In genomic region chr22:29636751-29637150, GRCh38 we compare ENCODE assay signal across 25 cellular contexts.
"Had no signal": no experiment of that assay in that cellular context is flagged by ENCODE, and none has a peak within 500 bp of the region (broad histone marks: within the 10 kb centered on the region; RNA-seq: fewer than 3 reads in every experiment).

No MANE protein-coding gene starts in this region.

- ATAC-seq: activated CD4-positive, CD25-positive, alpha-beta regulatory T cell treated with anti-CD3 and anti-CD28 coated beads, Interleukin-2, amount 50 U/mL, for 24 hours; activated naive CD4-positive, alpha-beta T cell treated with anti-CD3 and anti-CD28 coated beads, Interleukin-2, amount 50 U/mL, for 72 hours; effector memory CD8-positive, alpha-beta T cell; gastrocnemius medialis; heart left ventricle; left lung; naive thymus-derived CD4-positive, alpha-beta T cell; stimulated activated naive B cell treated with anti-CD40 and anti-IgM and Interleukin-4, amounts not matched to agents 10 μg/mL and 1 μg/mL and 100 μg/mL, for 72 hours; upper lobe of right lung had no signal

- H3K9me3 ChIP-seq: adrenal gland, ascending aorta, colonic mucosa, esophagus squamous epithelium, gastrocnemius medialis, heart left ventricle, left lung, sigmoid colon, thoracic aorta, upper lobe of right lung had no signal

- H3K27ac ChIP-seq: adrenal gland, ascending aorta, colonic mucosa, dorsolateral prefrontal cortex, esophagus squamous epithelium, gastrocnemius medialis, heart left ventricle, left lung, sigmoid colon, thoracic aorta, upper lobe of right lung, VCaP had no signal

- DNase-seq: activated CD4-positive, alpha-beta memory T cell treated with anti-CD3 and anti-CD28 coated beads, Interleukin-2, amount 10 ng/mL, durations not matched to agents 7 days and 5 days; activated CD4-positive, alpha-beta T cell treated with anti-CD3 and anti-CD28 coated beads, Interleukin-2, amount 10 ng/mL, durations not matched to agents 24 days and 14 days; activated gamma-delta T cell treated with Interleukin-2 at 50 U/mL for 16 hours; colonic mucosa; dorsolateral prefrontal cortex; effector memory CD8-positive, alpha-beta T cell; esophagus squamous epithelium; gastrocnemius medialis; heart left ventricle; islet precursor cell; left lung; naive thymus-derived CD4-positive, alpha-beta T cell; retina; sigmoid colon; stimulated activated CD4-positive, alpha-beta T cell treated with anti-CD3 and anti-CD28 coated beads, Interleukin-15, amount 100 ng/mL, for 24 hours; stimulated activated naive B cell treated with anti-CD40 and anti-IgM and Interleukin-4, amounts not matched to agents 10 μg/mL and 1 μg/mL and 100 μg/mL, for 72 hours; upper lobe of right lung had no signal

- H3K36me3 ChIP-seq: colonic mucosa, thoracic aorta had no signal

- H3K4me1 ChIP-seq: ascending aorta, colonic mucosa, gastrocnemius medialis, upper lobe of right lung had no signal

- H3K4me3 ChIP-seq: adrenal gland, ascending aorta, colonic mucosa, dorsolateral prefrontal cortex, esophagus squamous epithelium, gastrocnemius medialis, heart left ventricle, left lung, lung, sigmoid colon, smooth muscle cell, thoracic aorta, upper lobe of right lung had no signal
